ENCODE assay signal across 8 cellular contexts in the genomic region with DNA sequence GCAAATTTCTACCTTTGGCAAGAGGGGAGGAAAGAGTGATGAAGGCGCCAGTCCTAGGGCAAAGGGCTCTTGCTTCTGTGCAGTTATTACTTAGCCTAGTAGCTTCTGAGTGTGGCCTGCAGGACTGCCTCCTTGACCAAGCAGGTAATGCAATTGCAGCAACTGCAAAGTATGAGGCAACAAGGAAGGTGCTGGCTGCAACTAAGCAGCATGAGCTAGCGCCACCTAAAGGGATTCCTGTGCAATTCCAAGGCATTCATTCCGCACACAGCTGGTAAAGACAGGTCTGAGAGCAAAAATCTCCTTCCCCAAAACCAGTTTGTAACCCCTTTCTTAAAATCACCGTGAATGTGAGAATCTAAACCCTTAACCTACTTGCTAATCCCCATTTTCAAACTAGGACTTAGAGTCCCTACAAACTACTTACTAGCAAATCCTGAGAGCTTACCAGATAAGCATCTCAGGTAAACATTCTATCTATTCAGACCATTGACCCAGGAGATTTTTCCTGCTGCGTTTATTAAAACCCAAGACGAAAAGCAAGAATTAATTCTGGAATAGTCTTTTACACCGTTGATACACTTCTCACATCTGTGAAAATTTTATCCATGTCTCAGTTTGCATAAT.
A peak's percentile ranks its signal among the peaks of the same experiment; 100 is the strongest.
DNase-seq lines count a peak whose midpoint lies in the region; ATAC-seq and TF ChIP-seq lines count a peak whose summit lies in the region.

No MANE protein-coding gene starts in this region.

- peak; percentile 7 for DNase-seq in SW480 (ENCODE audit: low spot score)
- DNase-seq in activated naive CD4-positive, alpha-beta T cell treated with anti-CD3 and anti-CD28 coated beads, Interleukin-2, amount 50 U/mL, for 16 hours = no peak
- DNase-seq in GM10248 (ENCODE audit: extremely low spot score) = no peak

- no peak overlapping the region for H3K4me2 ChIP-seq in DOHH2 (ENCODE audit: low read length)
- H3K4me2 ChIP-seq in KMS-11 = no peak overlapping the region

- no peaks in the 10 kb centered on the region for H3F3A ChIP-seq in DOHH2 (ENCODE audit: control insufficient read depth, insufficient read depth)

- no peak overlapping the region for H3K27ac ChIP-seq in DOHH2 (ENCODE audit: low read depth, low read length)
- H3K27ac ChIP-seq in KMS-11 = no peak overlapping the region
- H3K27ac ChIP-seq in liver (ENCODE audit: low read depth in 1 of 2, low read length in 2 of 2) = no peak overlapping the region

- H3K4me1 ChIP-seq in DOHH2 (ENCODE audit: control insufficient read depth, low read length) (no peaks in the 10 kb centered on the region), KMS-11 (ENCODE audit: low read depth, poor library complexity, severe bottlenecking) (peaks cover 21% of the 10 kb centered on the region), liver (ENCODE audit: control insufficient read depth in 4 of 4, insufficient read depth in 4 of 4, low read length in 3 of 4) (no peaks in the 10 kb centered on the region)

- H3K27me3 ChIP-seq in DOHH2 (ENCODE audit: control insufficient read depth, low read length) (peaks cover 5% of the 10 kb centered on the region), KMS-11 (ENCODE audit: insufficient read depth, low read depth) (no peaks in the 10 kb centered on the region), liver (ENCODE audit: control insufficient read depth in 4 of 4, insufficient read depth in 4 of 4, low read length in 3 of 4) (no peaks in the 10 kb centered on the region)

- TF ChIP-seq RAD21 in liver (IDR thresholded peaks at IDR 0.05) = peak; percentile 83 to 89

- H3K4me3 ChIP-seq in DOHH2 (ENCODE audit: low read length) (no peak overlapping the region), KMS-11 (IDR thresholded peaks at IDR 0.05; ENCODE audit: insufficient read depth, low read depth, low read length) (no peak overlapping the region), liver (ENCODE audit: low read depth in 1 of 3, low read length in 3 of 3) (no peak overlapping the region)

- no peaks in the 10 kb centered on the region for H4K20me1 ChIP-seq in DOHH2 (ENCODE audit: control insufficient read depth, insufficient read depth, low read depth, low read length)
- no peaks in the 10 kb centered on the region for H4K20me1 ChIP-seq in KMS-11 (ENCODE audit: insufficient read depth)

- H3K9me3 ChIP-seq in DOHH2 (ENCODE audit: control insufficient read depth, insufficient read depth, low read length) = no peaks in the 10 kb centered on the region
- H3K9me3 ChIP-seq in liver (ENCODE audit: control insufficient read depth in 4 of 4, low read length in 3 of 4) = peaks cover 0 to 6% (median under 1%) of the 10 kb centered on the region in 4 donors

- H3K79me2 ChIP-seq in DOHH2 (ENCODE audit: control insufficient read depth, low read length) (no peaks in the 10 kb centered on the region), KMS-11 (ENCODE audit: insufficient read depth, low read depth) (no peaks in the 10 kb centered on the region)

- H3K9me2 ChIP-seq in DOHH2 (replicated peaks; ENCODE audit: control insufficient read depth, low read length) = no peaks in the 10 kb centered on the region

- 43% methylated on average over 7 of the region's 7 CpGs for WGBS in liver

- POLR2A ChIA-PET in GM10248 (lab: Yijun Ruan, JAX) = interaction anchor here (0.5 kb wide), 1 partner anchor 148 kb away, joined by 3 read pairs; no protein-coding TSS in a partner anchor

- H3K36me3 ChIP-seq in DOHH2 (ENCODE audit: control insufficient read depth, low read length) (no peaks in the 10 kb centered on the region), KMS-11 (ENCODE audit: insufficient read depth) (no peaks in the 10 kb centered on the region), liver (ENCODE audit: control insufficient read depth in 4 of 4, insufficient read depth in 3 of 4, low read depth in 1 of 4, low read length in 3 of 4) (no peaks in the 10 kb centered on the region)

- TF ChIP-seq CTCF in DOHH2 (IDR thresholded peaks at IDR 0.05; ENCODE audit: low read depth, low read length, poor library complexity, severe bottlenecking) = peak; percentile 62
- peak; percentile 25 for TF ChIP-seq CTCF in KMS-11 (conservative IDR thresholded peaks at IDR 0.05; ENCODE audit: low read depth, low read length)
- peak; percentile 68 for TF ChIP-seq CTCF in liver (IDR thresholded peaks at IDR 0.05; ENCODE audit: low read depth, low read length, missing input control)
- no peak for TF ChIP-seq CTCF in GM10248 (IDR thresholded peaks at IDR 0.05; ENCODE audit: control extremely low read depth, extremely low read depth, low read depth, missing control alignments)

- H3K9ac ChIP-seq in KMS-11 (no peak overlapping the region), liver (ENCODE audit: low read depth in 1 of 2, low read length in 2 of 2) (no peak overlapping the region)

- no peak overlapping the region for H2AFZ ChIP-seq in KMS-11 (ENCODE audit: low read depth)

- CTCF ChIA-PET in GM10248 (lab: Yijun Ruan, JAX) = interaction anchor here (0.7 to 2.3 kb wide), 7 partner anchors 9 to 22 kb away, joined by 3 to 6 read pairs (median 4); no protein-coding TSS in a partner anchor

- ATAC-seq in GM19035 (IDR thresholded peaks at IDR 0.05; ENCODE audit: unreplicated experiment) (no peak), HG02870 (IDR thresholded peaks at IDR 0.05; ENCODE audit: unreplicated experiment) (no peak)

TF ChIP-seq in liver, 16 proteins besides CTCF, POLR2A, EP300 and RAD21:
- TF ChIP-seq RXRA (IDR thresholded peaks at IDR 0.05) (no peak), HNF4A (conservative IDR thresholded peaks at IDR 0.05) (peak; percentile 10 to 24), ATF3 (IDR thresholded peaks at IDR 0.05) (peak; percentile 65)
